In genomic region chr11:128884703-128885338, GRCh38 we compare ENCODE assay signal across 7 cellular contexts. TPM values are rescaled to one million over a fixed set of nuclear protein-coding genes. Genes with fewer than 3 reads are reported as not detected.
DNase-seq lines count a peak whose midpoint lies in the region; ATAC-seq and TF ChIP-seq lines count a peak whose summit lies in the region.

No MANE protein-coding gene starts in this region.

- DNase-seq in GM03348 (ENCODE audit: low spot score), result peak; percentile 76
- peak; percentile 62 for DNase-seq in RPMI8226
- DNase-seq in activated naive CD8-positive, alpha-beta T cell treated with anti-CD3 and anti-CD28 coated beads, Interleukin-2, amount 10 ng/mL, durations not matched to agents 7 days and 5 days, result no peak
- no peak for DNase-seq in left cardiac atrium
- peak; percentile 68 for DNase-seq in sciatic nerve (ENCODE audit: low spot score)

- no peak for TF ChIP-seq EP300 in Ishikawa (IDR thresholded peaks at IDR 0.05; ENCODE audit: borderline replicate concordance)

- no peak overlapping the region for H3K4me3 Mint-ChIP-seq in activated naive CD8-positive, alpha-beta T cell treated with anti-CD3 and anti-CD28 coated beads, Interleukin-2, amount 10 ng/mL, durations not matched to agents 7 days and 5 days

- ATAC-seq in GM21717 (IDR thresholded peaks at IDR 0.05; ENCODE audit: unreplicated experiment) (peak; percentile 66), left cardiac atrium (peak; percentile 77 to 80), sciatic nerve (peak; percentile 81)
- peak; percentile 83 for ATAC-seq in activated naive CD8-positive, alpha-beta T cell treated with anti-CD3 and anti-CD28 coated beads, Interleukin-2, amount 10 ng/mL, durations not matched to agents 7 days and 5 days (ENCODE audit: low read depth)

- no peak overlapping the region for H3K27ac Mint-ChIP-seq in activated naive CD8-positive, alpha-beta T cell treated with anti-CD3 and anti-CD28 coated beads, Interleukin-2, amount 10 ng/mL, durations not matched to agents 7 days and 5 days

- no peaks in the 10 kb centered on the region for H3K9me3 Mint-ChIP-seq in activated naive CD8-positive, alpha-beta T cell treated with anti-CD3 and anti-CD28 coated beads, Interleukin-2, amount 10 ng/mL, durations not matched to agents 7 days and 5 days

- peaks cover 55% of the 10 kb centered on the region for H3K27me3 Mint-ChIP-seq in activated naive CD8-positive, alpha-beta T cell treated with anti-CD3 and anti-CD28 coated beads, Interleukin-2, amount 10 ng/mL, durations not matched to agents 7 days and 5 days

- POLR2A ChIA-PET in activated naive CD8-positive, alpha-beta T cell treated with anti-CD3 and anti-CD28 coated beads, Interleukin-2, amount 10 ng/mL, durations not matched to agents 7 days and 5 days (lab: Charles Lee), result interaction anchor here (1.5 kb wide), 1 partner anchor 72 kb away, joined by 3 read pairs; no protein-coding TSS in a partner anchor

- peak; percentile 97 for TF ChIP-seq RAD21 in Ishikawa (IDR thresholded peaks at IDR 0.05; ENCODE audit: low read depth)

- intact Hi-C loops in left cardiac atrium (cut with DNase I) (loop anchor here (2.0 to 5.0 kb wide), 2 partner anchors 72 kb away; no protein-coding TSS in a partner anchor), sciatic nerve (cut with DNase I) (loop anchor here (10.0 kb wide), 1 partner anchor 70 kb away; no protein-coding TSS in a partner anchor)

- H3K36me3 Mint-ChIP-seq in activated naive CD8-positive, alpha-beta T cell treated with anti-CD3 and anti-CD28 coated beads, Interleukin-2, amount 10 ng/mL, durations not matched to agents 7 days and 5 days, result no peaks in the 10 kb centered on the region

- peaks cover 2% of the 10 kb centered on the region for H3K4me1 Mint-ChIP-seq in activated naive CD8-positive, alpha-beta T cell treated with anti-CD3 and anti-CD28 coated beads, Interleukin-2, amount 10 ng/mL, durations not matched to agents 7 days and 5 days

TF ChIP-seq in Ishikawa, 13 proteins besides CTCF, POLR2A, EP300 and RAD21:
- peak; percentile 44; the same call in 1 of the 2 replicates for TF ChIP-seq MAX (IDR thresholded peaks at IDR 0.05)
- no peak for TF ChIP-seq TAF1 (IDR thresholded peaks at IDR 0.05; ENCODE audit: low read depth)

RNA-seq across cellular contexts. Expression of gene KCNJ5, which starts 6.3 kb away (rescaled TPM):
- total RNA-seq in activated naive CD8-positive, alpha-beta T cell treated with anti-CD3 and anti-CD28 coated beads, Interleukin-2, amount 10 ng/mL, durations not matched to agents 7 days and 5 days, result under 1 TPM; 0.17 to 0.20 TPM
- total RNA-seq in left cardiac atrium (10 to 100 TPM in 1 of 2 donors, 1 to 10 TPM in 1; 6.1 to 15.6 TPM), sciatic nerve (2.5 TPM)

RNA-seq across cellular contexts. Expression of gene KCNJ1, which starts 17.7 kb away (rescaled TPM):
- under 1 TPM in 1 of 2 experiments, not detected in 1; 0.14 TPM for total RNA-seq in activated naive CD8-positive, alpha-beta T cell treated with anti-CD3 and anti-CD28 coated beads, Interleukin-2, amount 10 ng/mL, durations not matched to agents 7 days and 5 days
- total RNA-seq in left cardiac atrium, result not detected
- 0.13 TPM for total RNA-seq in sciatic nerve

RNA-seq across cellular contexts. Expression of gene TP53AIP1, which starts 57.9 kb away (rescaled TPM):
- not detected for total RNA-seq in activated naive CD8-positive, alpha-beta T cell treated with anti-CD3 and anti-CD28 coated beads, Interleukin-2, amount 10 ng/mL, durations not matched to agents 7 days and 5 days
- not detected for total RNA-seq in left cardiac atrium
- not detected for total RNA-seq in sciatic nerve

Comparison
In these comparisons a context has a peak if more than half of its experiments do, and no peak if none do; other contexts are left out.
1. DNase-seq: peak in GM03348 (single experiment), RPMI8226 (single experiment) and sciatic nerve (single experiment); none in activated naive CD8-positive, alpha-beta T cell treated with anti-CD3 and anti-CD28 coated beads, Interleukin-2, amount 10 ng/mL, durations not matched to agents 7 days and 5 days (single experiment) and left cardiac atrium (single experiment).
2. Peak in every context shown above with its lines, with median percentiles within 50 percentile points of each other: ATAC-seq.